Comparison of ENCODE assay signal across 9 cellular contexts in genomic region chr6:31888281-31889258, GRCh38. TPM values are rescaled to one million over a fixed set of nuclear protein-coding genes. Genes with fewer than 3 reads are reported as not detected.
DNase-seq lines count a peak whose midpoint lies in the region; ATAC-seq and TF ChIP-seq lines count a peak whose summit lies in the region.
"Had no signal": no experiment of that assay in that cellular context is flagged by ENCODE, and none has a peak within 500 bp of the region (broad histone marks: within the 10 kb centered on the region; RNA-seq: fewer than 3 reads in every experiment).

No MANE protein-coding gene starts in this region.

- H3K18ac ChIP-seq in mesenchymal stem cell (ENCODE audit: low read depth in 1 of 2, low read length in 2 of 2): no peak overlapping the region

- CTCF ChIA-PET in activated CD4-positive, alpha-beta T cell treated with anti-CD3 and anti-CD28 coated beads for 36 hours (lab: Charles Lee): interaction anchor here (0.5 to 1.5 kb wide), 7 partner anchors 8 to 187 kb away, joined by 3 to 9 read pairs (median 3); partner anchors contain the start of genes NELFE and SKIC2

- intact Hi-C loops in activated CD4-positive, alpha-beta T cell treated with anti-CD3 and anti-CD28 coated beads for 36 hours (cut with DNase I, micrococcal nuclease): no loop called here

- no peaks in the 10 kb centered on the region for H3K27me3 ChIP-seq in endodermal cell (ENCODE audit: control insufficient read depth, insufficient read depth, low read length, poor library complexity, severe bottlenecking)
- no peaks in the 10 kb centered on the region for H3K27me3 ChIP-seq in mesenchymal stem cell (ENCODE audit: control insufficient read depth in 1 of 2, insufficient read depth in 1 of 2, low read length in 2 of 2)
- H3K27me3 ChIP-seq: ovary had no signal

- H3K79me1 ChIP-seq in mesenchymal stem cell (replicated peaks; ENCODE audit: low read length, poor library complexity, severe bottlenecking): peaks cover 14% of the 10 kb centered on the region

- H3K23ac ChIP-seq in mesenchymal stem cell (ENCODE audit: low read length in 2 of 2): no peak overlapping the region

- H3K9me3 ChIP-seq in endodermal cell (ENCODE audit: control insufficient read depth, low read length) (no peaks in the 10 kb centered on the region), mesenchymal stem cell (ENCODE audit: control insufficient read depth, low read length) (no peaks in the 10 kb centered on the region)
- H3K9me3 ChIP-seq: ovary had no signal

- TF ChIP-seq CTCF in endodermal cell (conservative IDR thresholded peaks at IDR 0.05): peak; percentile 85
- peak; percentile 74 for TF ChIP-seq CTCF in osteocyte (IDR thresholded peaks at IDR 0.05)

- no peak overlapping the region for H3K14ac ChIP-seq in mesenchymal stem cell (ENCODE audit: low read length in 2 of 2)

- no peak overlapping the region for H3K4me3 ChIP-seq in endodermal cell (ENCODE audit: low read length)
- peak overlapping the region in 1 of 2 experiments; percentile 6 for H3K4me3 ChIP-seq in mesenchymal stem cell (ENCODE audit: insufficient read depth in 1 of 2, low read depth in 1 of 2, low read length in 2 of 2)
- H3K4me3 ChIP-seq: ovary had no signal

- no peak overlapping the region for H2BK120ac ChIP-seq in mesenchymal stem cell (ENCODE audit: low read depth, low read length)

- no peaks in the 10 kb centered on the region for H3K27me3 Mint-ChIP-seq in activated CD4-positive, alpha-beta T cell treated with anti-CD3 and anti-CD28 coated beads for 36 hours
- no peaks in the 10 kb centered on the region for H3K27me3 Mint-ChIP-seq in endodermal cell (ENCODE audit: insufficient read depth)
- H3K27me3 Mint-ChIP-seq in osteocyte (ENCODE audit: unreplicated experiment): no peaks in the 10 kb centered on the region

- H2AFZ ChIP-seq in mesenchymal stem cell (ENCODE audit: low read depth, low read length): no peak overlapping the region

- 90 to 96% methylated on average over 21 to 43 of the region's 43 CpGs for WGBS in endodermal cell (ENCODE audit: insufficient coverage in 1 of 2, insufficient read length in 1 of 2), 2 experiments
- WGBS in mesenchymal stem cell: 88% methylated on average over 34 of the region's 43 CpGs

- no peaks in the 10 kb centered on the region for H3K9me3 Mint-ChIP-seq in activated CD4-positive, alpha-beta T cell treated with anti-CD3 and anti-CD28 coated beads for 36 hours (ENCODE audit: low read depth)
- H3K9me3 Mint-ChIP-seq in endodermal cell (no peaks in the 10 kb centered on the region), osteocyte (ENCODE audit: unreplicated experiment) (no peaks in the 10 kb centered on the region)

- H3K4me2 ChIP-seq in mesenchymal stem cell (ENCODE audit: low read length, poor library complexity, severe bottlenecking): no peak overlapping the region

- no peak overlapping the region for H3K27ac ChIP-seq in endodermal cell (ENCODE audit: low read depth, low read length)
- no peak overlapping the region for H3K27ac ChIP-seq in mesenchymal stem cell (ENCODE audit: low read length, poor library complexity, severe bottlenecking)
- H3K27ac ChIP-seq: ovary had no signal

- H3K4ac ChIP-seq in mesenchymal stem cell (ENCODE audit: low read depth in 1 of 2, low read length in 2 of 2): no peak overlapping the region

- POLR2A ChIA-PET in activated CD4-positive, alpha-beta T cell treated with anti-CD3 and anti-CD28 coated beads for 36 hours (lab: Charles Lee): interaction anchor here (0.6 kb wide), 1 partner anchor 853 kb away, joined by 5 read pairs; no protein-coding TSS in a partner anchor

- no peak overlapping the region for H2BK15ac ChIP-seq in mesenchymal stem cell (ENCODE audit: low read depth, poor library complexity, severe bottlenecking)

- H3K4me1 ChIP-seq in endodermal cell (ENCODE audit: control insufficient read depth, insufficient read depth, low read length) (no peaks in the 10 kb centered on the region), mesenchymal stem cell (ENCODE audit: control insufficient read depth, insufficient read depth, low read depth, low read length) (peaks cover 5% of the 10 kb centered on the region)

- peaks cover 46% of the 10 kb centered on the region for H3K36me3 Mint-ChIP-seq in activated CD4-positive, alpha-beta T cell treated with anti-CD3 and anti-CD28 coated beads for 36 hours (ENCODE audit: low read depth)
- H3K36me3 Mint-ChIP-seq in endodermal cell (ENCODE audit: low read depth) (peaks cover 73% of the 10 kb centered on the region), osteocyte (ENCODE audit: unreplicated experiment) (peaks cover 33% of the 10 kb centered on the region)

- H2BK12ac ChIP-seq in mesenchymal stem cell (ENCODE audit: low read length in 2 of 2): no peak overlapping the region

- no peak overlapping the region for H4K91ac ChIP-seq in mesenchymal stem cell (ENCODE audit: low read length)

- ATAC-seq in activated CD4-positive, alpha-beta T cell treated with anti-CD3 and anti-CD28 coated beads for 36 hours: no peak
- ATAC-seq in HG03442 (IDR thresholded peaks at IDR 0.05; ENCODE audit: unreplicated experiment): no peak

- no peak overlapping the region for H3K27ac Mint-ChIP-seq in activated CD4-positive, alpha-beta T cell treated with anti-CD3 and anti-CD28 coated beads for 36 hours
- no peak overlapping the region for H3K27ac Mint-ChIP-seq in endodermal cell
- no peak overlapping the region for H3K27ac Mint-ChIP-seq in osteocyte (ENCODE audit: unreplicated experiment)

- DNase-seq in NCI-H1417 (lab: John Stamatoyannopoulos, UW): peak in 2 of 3 experiments; percentile 5 to 16
- DNase-seq in NCI-H1417 treated with DMSO at 0.1 percent for 48 hours (lab: John Stamatoyannopoulos, UW): no peak
- peak; percentile 79 for DNase-seq in activated CD4-positive, alpha-beta T cell treated with anti-CD3 and anti-CD28 coated beads for 36 hours
- DNase-seq in endodermal cell: peak; percentile 83
- DNase-seq in osteocyte (ENCODE audit: extremely low spot score, unreplicated experiment): no peak
- no peak for DNase-seq in mesenchymal stem cell
- DNase-seq in kidney tubule cell (ENCODE audit: low spot score): no peak

- H3K36me3 ChIP-seq in endodermal cell (ENCODE audit: control insufficient read depth, insufficient read depth, low read length) (peaks cover 78% of the 10 kb centered on the region), mesenchymal stem cell (ENCODE audit: control insufficient read depth in 1 of 2, insufficient read depth in 2 of 2, low read depth in 1 of 2, low read length in 2 of 2) (peaks cover 66 to 89% of the 10 kb centered on the region in 2 experiments)
- H3K36me3 ChIP-seq: ovary had no signal

- H3K9ac ChIP-seq in endodermal cell (ENCODE audit: extremely low read depth, low read length, poor library complexity, severe bottlenecking) (no peak overlapping the region), mesenchymal stem cell (ENCODE audit: low read length) (no peak overlapping the region)

- no peak overlapping the region for H4K8ac ChIP-seq in mesenchymal stem cell (ENCODE audit: low read length)

- no peak overlapping the region for H2BK5ac ChIP-seq in mesenchymal stem cell (ENCODE audit: low read depth, low read length, poor library complexity, severe bottlenecking)

- H3K4me3 Mint-ChIP-seq in activated CD4-positive, alpha-beta T cell treated with anti-CD3 and anti-CD28 coated beads for 36 hours: no peak overlapping the region
- H3K4me3 Mint-ChIP-seq in endodermal cell: no peak overlapping the region
- H3K4me3 Mint-ChIP-seq in osteocyte (ENCODE audit: unreplicated experiment): no peak overlapping the region

- H2AK5ac ChIP-seq in mesenchymal stem cell (ENCODE audit: low read length, severe bottlenecking): no peak overlapping the region

- H3K4me1 Mint-ChIP-seq in activated CD4-positive, alpha-beta T cell treated with anti-CD3 and anti-CD28 coated beads for 36 hours: no peaks in the 10 kb centered on the region
- no peaks in the 10 kb centered on the region for H3K4me1 Mint-ChIP-seq in endodermal cell
- H3K4me1 Mint-ChIP-seq in osteocyte (ENCODE audit: unreplicated experiment): no peaks in the 10 kb centered on the region

RNA-seq across cellular contexts. Expression of gene EHMT2, which starts 8.9 kb away (rescaled TPM):
- 10 to 100 TPM; 50.1 to 60.4 TPM for total RNA-seq in activated CD4-positive, alpha-beta T cell treated with anti-CD3 and anti-CD28 coated beads for 36 hours
- 100 to 1,000 TPM; 113 to 121 TPM for total RNA-seq in endodermal cell
- polyA plus RNA-seq in endodermal cell (2013, experiment 1 of 2): 145 TPM
- polyA plus RNA-seq in endodermal cell (2013, experiment 2 of 2): 130 TPM
- 62.4 and 66.7 TPM in 2 replicates for total RNA-seq in osteocyte
- polyA plus RNA-seq in mesenchymal stem cell (2013, experiment 1 of 2): 34.5 TPM
- 33.2 TPM for polyA plus RNA-seq in mesenchymal stem cell (2013, experiment 2 of 2)

RNA-seq across cellular contexts. Expression of gene SLC44A4, which starts 9.8 kb away (rescaled TPM):
- total RNA-seq in activated CD4-positive, alpha-beta T cell treated with anti-CD3 and anti-CD28 coated beads for 36 hours: under 1 TPM; 0.19 to 0.27 TPM
- total RNA-seq in endodermal cell (1 to 10 TPM; 1.3 to 3.6 TPM), osteocyte (not detected in 2 replicates)
- polyA plus RNA-seq in endodermal cell (2013, experiment 1 of 2): 0.68 TPM
- polyA plus RNA-seq in endodermal cell (2013, experiment 2 of 2): 0.41 TPM
- 0.03 TPM for polyA plus RNA-seq in mesenchymal stem cell (2013, experiment 1 of 2)
- not detected for polyA plus RNA-seq in mesenchymal stem cell (2013, experiment 2 of 2)

RNA-seq across cellular contexts. Expression of gene ZBTB12, which starts 13.3 kb away (rescaled TPM):
- 1 to 10 TPM; 1.9 to 2.4 TPM for total RNA-seq in activated CD4-positive, alpha-beta T cell treated with anti-CD3 and anti-CD28 coated beads for 36 hours
- total RNA-seq in endodermal cell (10 to 100 TPM; 25.4 to 29.9 TPM), osteocyte (8.3 and 8.8 TPM in 2 replicates)
- 41.5 TPM for polyA plus RNA-seq in endodermal cell (2013, experiment 1 of 2)
- polyA plus RNA-seq in endodermal cell (2013, experiment 2 of 2): 33.0 TPM
- 2.8 TPM for polyA plus RNA-seq in mesenchymal stem cell (2013, experiment 1 of 2)
- 2.8 TPM for polyA plus RNA-seq in mesenchymal stem cell (2013, experiment 2 of 2)

RNA-seq across cellular contexts. Expression of gene NEU1, which starts 25.9 kb away (rescaled TPM):
- total RNA-seq in activated CD4-positive, alpha-beta T cell treated with anti-CD3 and anti-CD28 coated beads for 36 hours: 10 to 100 TPM; 11.6 to 11.8 TPM
- total RNA-seq in endodermal cell (10 to 100 TPM; 42.4 to 50.7 TPM), osteocyte (74.8 and 83.6 TPM in 2 replicates)
- 37.3 TPM for polyA plus RNA-seq in endodermal cell (2013, experiment 1 of 2)
- 34.3 TPM for polyA plus RNA-seq in endodermal cell (2013, experiment 2 of 2)
- polyA plus RNA-seq in mesenchymal stem cell (2013, experiment 1 of 2): 140 TPM
- polyA plus RNA-seq in mesenchymal stem cell (2013, experiment 2 of 2): 145 TPM

RNA-seq across cellular contexts. Expression of gene C2, which starts 38.9 kb away (rescaled TPM):
- 1 to 10 TPM in 1 of 2 experiments, under 1 TPM in 1; 0.96 to 1.5 TPM for total RNA-seq in activated CD4-positive, alpha-beta T cell treated with anti-CD3 and anti-CD28 coated beads for 36 hours
- total RNA-seq in endodermal cell (1 to 10 TPM in 1 of 2 donors, under 1 TPM in 1; 0.29 to 1.0 TPM), osteocyte (2.3 and 2.4 TPM in 2 replicates)
- 0.89 TPM for polyA plus RNA-seq in endodermal cell (2013, experiment 1 of 2)
- polyA plus RNA-seq in endodermal cell (2013, experiment 2 of 2): 0.70 TPM
- 1.1 TPM for polyA plus RNA-seq in mesenchymal stem cell (2013, experiment 1 of 2)
- polyA plus RNA-seq in mesenchymal stem cell (2013, experiment 2 of 2): 1.3 TPM

Comparison
In these comparisons a context has a peak if more than half of its experiments do, and no peak if none do; other contexts are left out.
1. DNase-seq: peak in NCI-H1417 (2 of 3), activated CD4-positive, alpha-beta T cell treated with anti-CD3 and anti-CD28 coated beads for 36 hours (single experiment) and endodermal cell (single experiment); none in NCI-H1417 treated with DMSO at 0.1 percent for 48 hours (single experiment), osteocyte (single experiment), mesenchymal stem cell (single experiment) and kidney tubule cell (single experiment).